In genomic region chr4:1201851-1202525, GRCh38 we compare ENCODE assay signal across 8 cellular contexts.
DNase-seq lines count a peak whose midpoint lies in the region; ATAC-seq lines count a peak whose summit lies in the region.

No MANE protein-coding gene starts in this region.

- ATAC-seq in GM19455 (IDR thresholded peaks at IDR 0.05; ENCODE audit: unreplicated experiment), result peak; percentile 36

- H3K27ac ChIP-seq in substantia nigra (ENCODE audit: low read depth, low read length, poor library complexity, severe bottlenecking), result no peak overlapping the region

- DNase-seq in NK-92 treated with Interleukin-12 subunit alpha and Interleukin-12 subunit beta, amount 100 ng/mL, for 24 hours (lab: John Stamatoyannopoulos, UW), result peak; percentile 87
- DNase-seq in activated T-helper 9 cell treated with anti-CD3 and anti-CD28 coated beads, Interleukin-2, amount 50 U/mL, for 16 hours (ENCODE audit: low read depth), result peak; percentile 62
- DNase-seq in iris pigment epithelial cell (ENCODE audit: low read depth) (peak; percentile 98), substantia nigra (lab: John Stamatoyannopoulos, UW) (no peak), SW480 (ENCODE audit: low spot score) (no peak), NCI-H2227 (lab: John Stamatoyannopoulos, UW; ENCODE audit: unreplicated experiment) (no peak)
- peak; percentile 38 to 68 (median 67) for DNase-seq in stimulated activated CD4-positive, alpha-beta T cell treated with anti-CD3 and anti-CD28 coated beads, TNF-alpha, amount 100 ng/mL, for 1 hour (ENCODE audit: low read depth in 3 of 3, low spot score in 1 of 3)

Comparison
In these comparisons a context has a peak if more than half of its experiments do, and no peak if none do; other contexts are left out.
1. DNase-seq: peak in NK-92 treated with Interleukin-12 subunit alpha and Interleukin-12 subunit beta, amount 100 ng/mL, for 24 hours (single experiment), activated T-helper 9 cell treated with anti-CD3 and anti-CD28 coated beads, Interleukin-2, amount 50 U/mL, for 16 hours (single experiment), iris pigment epithelial cell (single experiment) and stimulated activated CD4-positive, alpha-beta T cell treated with anti-CD3 and anti-CD28 coated beads, TNF-alpha, amount 100 ng/mL, for 1 hour (3 of 3); none in substantia nigra (0 of 49), SW480 (single experiment) and NCI-H2227 (single experiment).